ENCODE assay signal across 31 cellular contexts in genomic region chr2:199335502-199335901, GRCh38.
"Had no signal": no experiment of that assay in that cellular context is flagged by ENCODE, and none has a peak within 500 bp of the region (broad histone marks: within the 10 kb centered on the region; RNA-seq: fewer than 3 reads in every experiment).

No MANE protein-coding gene starts in this region.

- H3K36me3 Mint-ChIP-seq: activated naive CD4-positive, alpha-beta T cell treated with anti-CD3 and anti-CD28 coated beads, Interleukin-2, amount 50 U/mL, for 24 hours; activated naive CD8-positive, alpha-beta T cell treated with anti-CD3 and anti-CD28 coated beads, Interleukin-2, amount 10 ng/mL, durations not matched to agents 7 days and 5 days; T-cell had no signal

- ATAC-seq: activated CD8-positive, alpha-beta T cell treated with anti-CD3 and anti-CD28 coated beads for 36 hours; activated T-cell treated with anti-CD3 and anti-CD28 coated beads, Interleukin-2, amount 50 U/mL, for 72 hours; activated T-helper 17 cell treated with anti-CD3 and anti-CD28 coated beads, Interleukin-2, amount 50 U/mL, for 72 hours; Panc1; SK-N-SH treated with all-trans-retinoic acid at 6 μM for 48 hours; T-cell; T-helper 17 cell had no signal

- H3K9me3 Mint-ChIP-seq: activated CD4-positive, alpha-beta T cell treated with anti-CD3 and anti-CD28 coated beads, Interleukin-2, amount 10 ng/mL, durations not matched to agents 24 days and 14 days; activated CD8-positive, alpha-beta T cell treated with anti-CD3 and anti-CD28 coated beads for 36 hours; activated naive CD4-positive, alpha-beta T cell treated with anti-CD3 and anti-CD28 coated beads, Interleukin-2, amount 50 U/mL, for 24 hours; activated naive CD8-positive, alpha-beta T cell treated with anti-CD3 and anti-CD28 coated beads, Interleukin-2, amount 10 ng/mL, durations not matched to agents 7 days and 5 days; activated T-cell treated with anti-CD3 and anti-CD28 coated beads, Interleukin-2, amount 50 U/mL, for 72 hours; activated T-helper 17 cell treated with anti-CD3 and anti-CD28 coated beads, Interleukin-2, amount 50 U/mL, for 72 hours; T-cell had no signal

- H3K27me3 Mint-ChIP-seq: activated CD4-positive, alpha-beta T cell treated with anti-CD3 and anti-CD28 coated beads, Interleukin-2, amount 10 ng/mL, durations not matched to agents 24 days and 14 days had no signal

- H3K4me1 Mint-ChIP-seq: activated CD4-positive, alpha-beta T cell treated with anti-CD3 and anti-CD28 coated beads, Interleukin-2, amount 10 ng/mL, durations not matched to agents 24 days and 14 days; activated naive CD4-positive, alpha-beta T cell treated with anti-CD3 and anti-CD28 coated beads, Interleukin-2, amount 50 U/mL, for 24 hours; activated naive CD8-positive, alpha-beta T cell treated with anti-CD3 and anti-CD28 coated beads, Interleukin-2, amount 10 ng/mL, durations not matched to agents 7 days and 5 days; activated T-helper 17 cell treated with anti-CD3 and anti-CD28 coated beads, Interleukin-2, amount 50 U/mL, for 72 hours; T-cell had no signal

- DNase-seq: activated CD4-positive, alpha-beta T cell treated with anti-CD3 and anti-CD28 coated beads, Interleukin-2, amount 10 ng/mL, durations not matched to agents 24 days and 14 days; activated CD4-positive, alpha-beta T cell treated with anti-CD3 and anti-CD28 coated beads, Interleukin-2, amount 50 U/mL, for 4 hours; activated CD8-positive, alpha-beta T cell treated with anti-CD3 and anti-CD28 coated beads for 36 hours; activated effector memory CD4-positive, alpha-beta T cell treated with anti-CD3 and anti-CD28 coated beads, Interleukin-2, amount 50 U/mL, for 16 hours; activated naive CD4-positive, alpha-beta T cell; activated naive CD8-positive, alpha-beta T cell treated with anti-CD3 and anti-CD28 coated beads, Interleukin-2, amount 10 ng/mL, durations not matched to agents 7 days and 5 days; activated T-cell treated with anti-CD3 and anti-CD28 coated beads, Interleukin-2, amount 50 U/mL, for 1 hour; activated T-cell treated with anti-CD3 and anti-CD28 coated beads, Interleukin-2, amount 50 U/mL, for 72 hours; adrenal gland; brain microvascular endothelial cell; central memory CD4-positive, alpha-beta T cell; Karpas-422; KBM-7; NCI-H1092; NCI-H1436 treated with DMSO at 0.1 percent for 48 hours; NCI-H1694 treated with DMSO at 0.1 percent for 48 hours; NCI-H2029; NCI-H345; NCI-H524 treated with DMSO at 0.1 percent for 48 hours; NK-92 treated with Interleukin-12 subunit alpha and Interleukin-12 subunit beta, amount 100 ng/mL, for 24 hours; SHP77 treated with DMSO at 0.1 percent for 48 hours; T-cell; T-helper 17 cell; T-helper 9 cell; WERI-Rb-1 had no signal

- H3K4me1 ChIP-seq: adrenal gland, SJSA1 had no signal

- H3K27me3 ChIP-seq: adrenal gland, brain microvascular endothelial cell, SJSA1 had no signal

- H3K4me3 ChIP-seq: adrenal gland, SJSA1 had no signal

- H3K27ac ChIP-seq: adrenal gland, brain microvascular endothelial cell, SJSA1, WERI-Rb-1 had no signal

- H3K4me3 Mint-ChIP-seq: activated CD4-positive, alpha-beta T cell treated with anti-CD3 and anti-CD28 coated beads, Interleukin-2, amount 10 ng/mL, durations not matched to agents 24 days and 14 days; activated CD8-positive, alpha-beta T cell treated with anti-CD3 and anti-CD28 coated beads for 36 hours; activated naive CD4-positive, alpha-beta T cell treated with anti-CD3 and anti-CD28 coated beads, Interleukin-2, amount 50 U/mL, for 24 hours; activated naive CD8-positive, alpha-beta T cell treated with anti-CD3 and anti-CD28 coated beads, Interleukin-2, amount 10 ng/mL, durations not matched to agents 7 days and 5 days; activated T-cell treated with anti-CD3 and anti-CD28 coated beads, Interleukin-2, amount 50 U/mL, for 72 hours; activated T-helper 17 cell treated with anti-CD3 and anti-CD28 coated beads, Interleukin-2, amount 50 U/mL, for 72 hours; T-cell; T-helper 17 cell had no signal

- FAIRE-seq: colon had no signal

- H3K9me3 ChIP-seq: adrenal gland, SJSA1 had no signal

- H3K36me3 ChIP-seq: adrenal gland, brain microvascular endothelial cell, SJSA1, WERI-Rb-1 had no signal

- H3K27ac Mint-ChIP-seq: activated CD4-positive, alpha-beta T cell treated with anti-CD3 and anti-CD28 coated beads, Interleukin-2, amount 10 ng/mL, durations not matched to agents 24 days and 14 days; activated CD8-positive, alpha-beta T cell treated with anti-CD3 and anti-CD28 coated beads for 36 hours; activated naive CD4-positive, alpha-beta T cell treated with anti-CD3 and anti-CD28 coated beads, Interleukin-2, amount 50 U/mL, for 24 hours; activated naive CD8-positive, alpha-beta T cell treated with anti-CD3 and anti-CD28 coated beads, Interleukin-2, amount 10 ng/mL, durations not matched to agents 7 days and 5 days; activated T-cell treated with anti-CD3 and anti-CD28 coated beads, Interleukin-2, amount 50 U/mL, for 72 hours; activated T-helper 17 cell treated with anti-CD3 and anti-CD28 coated beads, Interleukin-2, amount 50 U/mL, for 72 hours; T-cell; T-helper 17 cell had no signal
